8 cellular contexts compared by ENCODE assay signal in genomic region chr7:66592597-66593146, GRCh38. TPM values are rescaled to one million over a fixed set of nuclear protein-coding genes. Genes with fewer than 3 reads are reported as not detected.
DNase-seq lines count a peak whose midpoint lies in the region; ATAC-seq and TF ChIP-seq lines count a peak whose summit lies in the region.
"Not testable (repeated sequence)": the region's sequence is repeated elsewhere in the genome, so short reads cannot be mapped to it uniquely, and the experiment has no call there.

No MANE protein-coding gene starts in this region.

- not testable (repeated sequence) for H3K9me3 ChIP-seq in ascending aorta, mucosa of descending colon

- ATAC-seq in GM21360 (IDR thresholded peaks at IDR 0.05; ENCODE audit: unreplicated experiment) (peak; percentile 2), HG03175 (IDR thresholded peaks at IDR 0.05; ENCODE audit: unreplicated experiment) (peak; percentile 6), SK-N-SH treated with all-trans-retinoic acid at 6 μM for 48 hours (peak; percentile 1), mucosa of descending colon (peak; percentile 2)

- intact Hi-C loops in ascending aorta (cut with DNase I): loop anchor here (1.0 to 2.0 kb wide), 5 partner anchors 36 to 252 kb away; partner anchors contain the start of genes KCTD7 and RABGEF1
- intact Hi-C loops in mucosa of descending colon (cut with DNase I, micrococcal nuclease): not testable (repeated sequence)

- H3K27me3 ChIP-seq in ascending aorta: not testable (repeated sequence)

- not testable (repeated sequence) for TF ChIP-seq CTCF in C4-2B (conservative IDR thresholded peaks at IDR 0.05); ascending aorta (IDR thresholded peaks at IDR 0.05); fibroblast of pulmonary artery (IDR thresholded peaks at IDR 0.05; ENCODE audit: low read length, missing control alignments); mucosa of descending colon (IDR thresholded peaks at IDR 0.05)

- H3K36me3 ChIP-seq in ascending aorta; mucosa of descending colon (ENCODE audit: low read depth): not testable (repeated sequence)

- H3K4me3 ChIP-seq in ascending aorta (peak overlapping the region; percentile 76 to 95), fibroblast of pulmonary artery (replicated peaks; ENCODE audit: low read depth, low read length) (peak overlapping the region; percentile 74)
- H3K4me3 ChIP-seq in mucosa of descending colon: not testable (repeated sequence)

- not testable (repeated sequence) for DNase-seq in ascending aorta (ENCODE audit: low spot score in 2 of 2); fibroblast of pulmonary artery (ENCODE audit: low read depth)
- DNase-seq in mucosa of descending colon: peak in 1 of 3 donors; percentile 10
- DNase-seq in stimulated activated CD4-positive, alpha-beta T cell treated with anti-CD3 and anti-CD28 coated beads, Interleukin-4, amount 100 ng/mL, for 24 hours: peak; percentile 7

- H3K27ac ChIP-seq in C4-2B: peak overlapping the region; percentile 87
- peak overlapping the region; percentile 94 to 99 for H3K27ac ChIP-seq in ascending aorta

- H3K4me1 ChIP-seq in ascending aorta: peaks cover 0 to 15% of the 10 kb centered on the region in 2 donors
- H3K4me1 ChIP-seq in mucosa of descending colon (ENCODE audit: low read depth): peaks cover 27% of the 10 kb centered on the region

RNA-seq across cellular contexts. Expression of gene KCTD7, which starts 36.0 kb away (rescaled TPM):
- total RNA-seq in ascending aorta (12.5 TPM), mucosa of descending colon (10 to 100 TPM in 1 of 3 donors, 1 to 10 TPM in 2; 7.4 to 24.8 (median 8.5) TPM)
